1 cellular context compared by ENCODE assay signal in the genomic region with DNA sequence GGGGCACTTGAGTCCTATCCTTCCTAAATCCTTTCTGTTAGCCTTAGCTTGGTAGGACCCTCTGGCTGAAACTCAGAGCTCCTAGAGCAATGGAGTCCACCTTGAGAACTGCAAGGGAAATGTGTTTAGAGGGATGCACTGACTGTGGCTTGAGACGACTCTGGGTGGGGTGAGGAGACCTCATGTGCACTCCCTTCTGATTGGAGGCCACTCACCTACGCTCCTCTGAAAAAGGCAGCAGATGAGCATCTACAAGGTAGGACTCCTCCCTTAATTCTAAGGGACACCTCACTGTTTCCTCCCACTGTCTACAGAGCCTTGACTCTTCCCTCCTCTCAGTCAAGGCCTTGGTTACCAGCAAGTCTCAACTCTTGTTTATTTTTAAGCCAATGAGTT.
TF ChIP-seq lines count a peak whose summit lies in the region.

No MANE protein-coding gene starts in this region.

TF ChIP-seq in HCT116, 20 proteins besides CTCF, POLR2A, EP300 and RAD21 (continued from another document):
- TF ChIP-seq, protein P1, sequence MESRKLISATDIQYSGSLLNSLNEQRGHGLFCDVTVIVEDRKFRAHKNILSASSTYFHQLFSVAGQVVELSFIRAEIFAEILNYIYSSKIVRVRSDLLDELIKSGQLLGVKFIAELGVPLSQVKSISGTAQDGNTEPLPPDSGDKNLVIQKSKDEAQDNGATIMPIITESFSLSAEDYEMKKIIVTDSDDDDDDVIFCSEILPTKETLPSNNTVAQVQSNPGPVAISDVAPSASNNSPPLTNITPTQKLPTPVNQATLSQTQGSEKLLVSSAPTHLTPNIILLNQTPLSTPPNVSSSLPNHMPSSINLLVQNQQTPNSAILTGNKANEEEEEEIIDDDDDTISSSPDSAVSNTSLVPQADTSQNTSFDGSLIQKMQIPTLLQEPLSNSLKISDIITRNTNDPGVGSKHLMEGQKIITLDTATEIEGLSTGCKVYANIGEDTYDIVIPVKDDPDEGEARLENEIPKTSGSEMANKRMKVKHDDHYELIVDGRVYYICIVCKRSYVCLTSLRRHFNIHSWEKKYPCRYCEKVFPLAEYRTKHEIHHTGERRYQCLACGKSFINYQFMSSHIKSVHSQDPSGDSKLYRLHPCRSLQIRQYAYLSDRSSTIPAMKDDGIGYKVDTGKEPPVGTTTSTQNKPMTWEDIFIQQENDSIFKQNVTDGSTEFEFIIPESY (IDR thresholded peaks at IDR 0.05; ENCODE audit: extremely low read depth, insufficient replicate concordance, low read length): no peak
